2 cellular contexts compared by ENCODE assay signal in genomic region chr13:42173789-42174343, GRCh38.
A peak's percentile ranks its signal among the peaks of the same experiment; 100 is the strongest.
TF ChIP-seq lines count a peak whose summit lies in the region.

No MANE protein-coding gene starts in this region.

TF ChIP-seq in HEK293, 187 proteins besides CTCF, POLR2A, EP300 and RAD21 (continued from another document):
- 0 out of 2 replicates have a peak, but pooled peaks have one; percentile 30 for TF ChIP-seq PRDM10 (tag by site-specific recombination; IDR thresholded peaks at IDR 0.05)
- TF ChIP-seq ZBTB6 (tag by site-specific recombination; IDR thresholded peaks at IDR 0.05): no peak
- 0 out of 2 replicates have a peak, but pooled peaks have one; percentile 31 for TF ChIP-seq ZSCAN4 (tag by site-specific recombination; IDR thresholded peaks at IDR 0.05)

TF ChIP-seq in K562, 482 proteins besides CTCF, POLR2A, EP300 and RAD21 (continued from another document and continues in another):
- TF ChIP-seq MNT (conservative IDR thresholded peaks at IDR 0.05) (no peak), ZNF3 (CRISPR knock-in tag; IDR thresholded peaks at IDR 0.05) (no peak), THRAP3 (IDR thresholded peaks at IDR 0.05; ENCODE audit: borderline replicate concordance) (no peak), ETV6 (IDR thresholded peaks at IDR 0.05; ENCODE audit: borderline replicate concordance in 1 of 2, low read depth in 2 of 2, low read length in 1 of 2) (no peak), ETV6 (CRISPR knock-in tag; IDR thresholded peaks at IDR 0.05; ENCODE audit: borderline replicate concordance) (no peak), ZNF707 (CRISPR knock-in tag; conservative IDR thresholded peaks at IDR 0.05) (no peak), ZNF77 (CRISPR knock-in tag; IDR thresholded peaks at IDR 0.05) (no peak), ETV5 (CRISPR knock-in tag; IDR thresholded peaks at IDR 0.05; ENCODE audit: low read depth) (no peak), RB1 (IDR thresholded peaks at IDR 0.05; ENCODE audit: low read depth) (no peak), ZNF134 (CRISPR knock-in tag; conservative IDR thresholded peaks at IDR 0.05) (no peak), KDM2B (CRISPR knock-in tag; IDR thresholded peaks at IDR 0.05) (no peak), CCNT2 (IDR thresholded peaks at IDR 0.05; ENCODE audit: borderline replicate concordance, extremely low read depth, insufficient read length, low read depth, low read length) (peak; percentile 12), VEZF1 (CRISPR knock-in tag; IDR thresholded peaks at IDR 0.05) (no peak), OTX1 (CRISPR knock-in tag; IDR thresholded peaks at IDR 0.05) (no peak), SAFB (IDR thresholded peaks at IDR 0.05; ENCODE audit: borderline replicate concordance, low read depth, low read length) (no peak), ZNF395 (CRISPR knock-in tag; IDR thresholded peaks at IDR 0.05) (0 out of 2 replicates have a peak, but pooled peaks have one; percentile 24), ZNF280B (CRISPR knock-in tag; IDR thresholded peaks at IDR 0.05) (no peak), MAX (CRISPR knock-in tag; IDR thresholded peaks at IDR 0.05) (no peak), DMBX1 (CRISPR knock-in tag; IDR thresholded peaks at IDR 0.05; ENCODE audit: borderline replicate concordance) (peak; percentile 57; the same call in 1 of the 2 replicates), POLR2H (tag; IDR thresholded peaks at IDR 0.05; ENCODE audit: low read depth) (peak; percentile 73), NCOA2 (IDR thresholded peaks at IDR 0.05; ENCODE audit: partially characterized antibody in 2 of 2) (no peak), KLF13 (tag; IDR thresholded peaks at IDR 0.05; ENCODE audit: borderline replicate concordance, low read depth) (0 out of 2 replicates have a peak, but pooled peaks have one; percentile 28), GTF2A2 (tag; IDR thresholded peaks at IDR 0.05) (0 out of 2 replicates have a peak, but pooled peaks have one; percentile 2), USF1 (CRISPR knock-in tag; IDR thresholded peaks at IDR 0.05) (no peak), FIP1L1 (IDR thresholded peaks at IDR 0.05; ENCODE audit: low read depth, low read length, poor library complexity, severe bottlenecking) (no peak), MIER1 (IDR thresholded peaks at IDR 0.05; ENCODE audit: low read depth) (no peak), BRD9 (IDR thresholded peaks at IDR 0.05; ENCODE audit: low read depth, partially characterized antibody) (no peak), RERE (CRISPR knock-in tag; IDR thresholded peaks at IDR 0.05; ENCODE audit: borderline replicate concordance) (no peak), E2F5 (CRISPR knock-in tag; IDR thresholded peaks at IDR 0.05) (no peak), ZNF740 (CRISPR knock-in tag; IDR thresholded peaks at IDR 0.05) (no peak), ZNF740 (tag; IDR thresholded peaks at IDR 0.05) (0 out of 4 replicates have a peak, but pooled peaks of 1 of the 2 experiments have one; percentile 42), DDX20 (tag; IDR thresholded peaks at IDR 0.05; ENCODE audit: low read depth) (0 out of 2 replicates have a peak, but pooled peaks have one; percentile 17), ELF1 (tag; IDR thresholded peaks at IDR 0.05) (no peak), ZNF175 (CRISPR knock-in tag; IDR thresholded peaks at IDR 0.05; ENCODE audit: low read depth) (peak; percentile 95), BCOR (IDR thresholded peaks at IDR 0.05) (no peak), FOXK1 (CRISPR knock-in tag; IDR thresholded peaks at IDR 0.05; ENCODE audit: borderline replicate concordance) (no peak), MXI1 (IDR thresholded peaks at IDR 0.05; ENCODE audit: low read depth, low read length) (no peak), ZEB2 (IDR thresholded peaks at IDR 0.05) (0 out of 2 replicates have a peak, but pooled peaks have one; percentile 12), LCOR (CRISPR knock-in tag; IDR thresholded peaks at IDR 0.05) (no peak), E2F6 (IDR thresholded peaks at IDR 0.05; ENCODE audit: borderline replicate concordance in 1 of 2, extremely low read depth in 1 of 2, insufficient read depth in 1 of 2, insufficient read length in 1 of 2, low read depth in 1 of 2, low read length in 1 of 2, poor library complexity in 1 of 2, severe bottlenecking in 1 of 2) (no peak), DEAF1 (CRISPR knock-in tag; IDR thresholded peaks at IDR 0.05) (no peak), RBFOX2 (IDR thresholded peaks at IDR 0.05; ENCODE audit: low read depth, low read length) (peak; percentile 59), NEUROD1 (IDR thresholded peaks at IDR 0.05; ENCODE audit: borderline replicate concordance, low read depth, low read length, partially characterized antibody) (no peak)
